In genomic region chr2:172285010-172285621, GRCh38 we compare ENCODE assay signal across 9 cellular contexts.
A peak's percentile ranks its signal among the peaks of the same experiment; 100 is the strongest.
DNase-seq lines count a peak whose midpoint lies in the region; ATAC-seq lines count a peak whose summit lies in the region.
"Had no signal": no experiment of that assay in that cellular context is flagged by ENCODE, and none has a peak within 500 bp of the region (broad histone marks: within the 10 kb centered on the region; RNA-seq: fewer than 3 reads in every experiment).

No MANE protein-coding gene starts in this region.

- peaks cover 14% of the 10 kb centered on the region for H3K4me1 Mint-ChIP-seq in T-helper 17 cell
- peaks cover 9% of the 10 kb centered on the region for H3K4me1 Mint-ChIP-seq in stimulated activated memory B cell treated with anti-CD40 and anti-IgM and Interleukin-4, amounts not matched to agents 10 μg/mL and 1 μg/mL and 100 μg/mL, for 72 hours

- H3K27ac ChIP-seq in iPS-20b (ENCODE audit: low read length) (no peak overlapping the region), aorta (ENCODE audit: low read depth in 1 of 2, low read length in 2 of 2) (no peak overlapping the region)

- ATAC-seq in Right ventricle myocardium inferior (peak; percentile 51), T-helper 17 cell (no peak), aorta (ENCODE audit: low FRiP score) (peak; percentile 64)
- no peak for ATAC-seq in stimulated activated memory B cell treated with anti-CD40 and anti-IgM and Interleukin-4, amounts not matched to agents 10 μg/mL and 1 μg/mL and 100 μg/mL, for 72 hours

- DNase-seq in Right ventricle myocardium inferior (ENCODE audit: missing footprints) (no peak), cardiac septum (ENCODE audit: low spot score) (no peak), T-helper 17 cell (no peak), aorta (no peak), LoVo (ENCODE audit: low spot score) (no peak), DMS114 treated with DMSO at 0.1 percent for 48 hours (lab: John Stamatoyannopoulos, UW; ENCODE audit: unreplicated experiment) (no peak)
- DNase-seq: stimulated activated CD4-positive, alpha-beta T cell treated with anti-CD3 and anti-CD28 coated beads, Interleukin-15, amount 100 ng/mL, for 24 hours had no signal

- H3K9ac ChIP-seq in iPS-20b (ENCODE audit: low read depth, low read length) = no peak overlapping the region

- H3K27ac Mint-ChIP-seq in T-helper 17 cell = peak overlapping the region; percentile 47
- H3K27ac Mint-ChIP-seq in stimulated activated memory B cell treated with anti-CD40 and anti-IgM and Interleukin-4, amounts not matched to agents 10 μg/mL and 1 μg/mL and 100 μg/mL, for 72 hours = no peak overlapping the region

- no peaks in the 10 kb centered on the region for H3K9me3 Mint-ChIP-seq in stimulated activated memory B cell treated with anti-CD40 and anti-IgM and Interleukin-4, amounts not matched to agents 10 μg/mL and 1 μg/mL and 100 μg/mL, for 72 hours

- 39 to 40% methylated on average over 5 of the region's 5 CpGs for WGBS in aorta, 2 donors

- H3K4me3 ChIP-seq in iPS-20b (ENCODE audit: low read length) (peak overlapping the region; percentile 15; the same call in 1 of the 2 replicates), aorta (ENCODE audit: low read length in 2 of 2) (no peak overlapping the region)

- peaks cover 11% of the 10 kb centered on the region for H3K27me3 Mint-ChIP-seq in T-helper 17 cell
- no peaks in the 10 kb centered on the region for H3K27me3 Mint-ChIP-seq in stimulated activated memory B cell treated with anti-CD40 and anti-IgM and Interleukin-4, amounts not matched to agents 10 μg/mL and 1 μg/mL and 100 μg/mL, for 72 hours

- H3K4me1 ChIP-seq in iPS-20b (ENCODE audit: insufficient read depth, low read length) (peaks cover 16% of the 10 kb centered on the region), aorta (ENCODE audit: control insufficient read depth in 1 of 2, insufficient read depth in 2 of 2, low read length in 2 of 2) (peaks cover 0 to 3% of the 10 kb centered on the region in 2 donors)

- no peaks in the 10 kb centered on the region for H3K9me3 ChIP-seq in T-helper 17 cell (ENCODE audit: control insufficient read depth, low read length, poor library complexity, severe bottlenecking)
- H3K9me3 ChIP-seq in iPS-20b (ENCODE audit: insufficient read depth, low read depth, low read length) = no peaks in the 10 kb centered on the region
- no peaks in the 10 kb centered on the region for H3K9me3 ChIP-seq in aorta (ENCODE audit: control insufficient read depth, low read length)

- H3K36me3 ChIP-seq in iPS-20b (ENCODE audit: insufficient read depth, low read depth, low read length) = no peaks in the 10 kb centered on the region
- H3K36me3 ChIP-seq in aorta (ENCODE audit: control insufficient read depth in 1 of 2, insufficient read depth in 2 of 2, low read length in 1 of 2) = no peaks in the 10 kb centered on the region

- intact Hi-C loops in Right ventricle myocardium inferior (cut with DNase I) (no loop called here), cardiac septum (cut with DNase I) (no loop called here), aorta (cut with DNase I) (no loop called here)

- H3K27me3 ChIP-seq in iPS-20b (ENCODE audit: insufficient read depth, low read length) (no peaks in the 10 kb centered on the region), aorta (ENCODE audit: control insufficient read depth in 1 of 2, insufficient read depth in 2 of 2, low read length in 1 of 2) (no peaks in the 10 kb centered on the region)

- peaks cover 3% of the 10 kb centered on the region for H3K36me3 Mint-ChIP-seq in T-helper 17 cell (ENCODE audit: low read depth)
- H3K36me3 Mint-ChIP-seq in stimulated activated memory B cell treated with anti-CD40 and anti-IgM and Interleukin-4, amounts not matched to agents 10 μg/mL and 1 μg/mL and 100 μg/mL, for 72 hours = no peaks in the 10 kb centered on the region

- H3K4me3 Mint-ChIP-seq in T-helper 17 cell = no peak overlapping the region
- no peak overlapping the region for H3K4me3 Mint-ChIP-seq in stimulated activated memory B cell treated with anti-CD40 and anti-IgM and Interleukin-4, amounts not matched to agents 10 μg/mL and 1 μg/mL and 100 μg/mL, for 72 hours

Comparison
In these comparisons a context has a peak if more than half of its experiments do, and no peak if none do; other contexts are left out.
1. ATAC-seq: peak in Right ventricle myocardium inferior (single experiment) and aorta (single experiment); none in T-helper 17 cell (single experiment) and stimulated activated memory B cell treated with anti-CD40 and anti-IgM and Interleukin-4, amounts not matched to agents 10 μg/mL and 1 μg/mL and 100 μg/mL, for 72 hours (single experiment).